In the genomic region with DNA sequence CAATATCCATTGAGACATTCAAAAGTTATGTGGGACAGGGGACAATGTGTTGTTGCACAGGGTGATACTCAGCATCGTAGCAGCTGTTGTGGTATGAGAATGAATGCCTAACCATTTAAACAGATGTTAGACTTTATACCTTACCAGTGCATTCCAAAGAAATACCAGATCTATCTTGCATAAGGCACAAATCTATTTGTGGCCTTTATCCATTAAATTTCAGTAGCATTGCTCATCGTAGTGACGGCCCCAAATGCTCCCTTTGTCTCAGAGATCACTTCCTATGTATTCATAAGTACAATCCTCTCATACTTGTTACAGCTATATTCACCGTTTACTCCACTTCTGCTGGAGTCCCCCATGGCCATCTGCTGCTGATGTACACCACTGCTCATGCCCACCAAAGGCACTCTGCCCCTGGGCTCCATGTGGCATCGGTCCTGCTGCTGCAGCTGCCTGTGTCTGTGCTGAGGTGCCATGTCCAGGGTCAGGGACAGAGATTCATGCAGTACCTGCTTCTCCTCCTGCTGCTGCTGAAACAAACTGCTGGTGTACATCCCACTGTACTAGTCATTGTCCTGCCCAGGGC, we compare ENCODE assay signal across 11 cellular contexts.
A peak's percentile ranks its signal among the peaks of the same experiment; 100 is the strongest.
DNase-seq lines count a peak whose midpoint lies in the region; ATAC-seq and TF ChIP-seq lines count a peak whose summit lies in the region.
"Had no signal": no experiment of that assay in that cellular context is flagged by ENCODE, and none has a peak within 500 bp of the region (broad histone marks: within the 10 kb centered on the region; RNA-seq: fewer than 3 reads in every experiment).

No MANE protein-coding gene starts in this region.

- peak; percentile 47 to 51 for ATAC-seq in right cardiac atrium

- TF ChIP-seq CTCF in tibial artery (IDR thresholded peaks at IDR 0.05): no peak

- peak overlapping the region; percentile 81 for H3K27ac ChIP-seq in right cardiac atrium (ENCODE audit: low read length)
- H3K27ac ChIP-seq in tibial artery: peak overlapping the region; percentile 67 to 76

- intact Hi-C loops in right cardiac atrium (cut with DNase I): loop anchor here in 1 of 4 donors (5.0 kb wide), 1 partner anchor 98 kb away; a partner anchor contains a TSS
- intact Hi-C loops in tibial artery (cut with DNase I; ENCODE audit: low total_unique reads): no loop called here

- H3K36me3 ChIP-seq in tibial artery: no peaks in the 10 kb centered on the region
- H3K36me3 ChIP-seq: ovary had no signal

- H3K4me3 ChIP-seq in right cardiac atrium (ENCODE audit: low read length): no peak overlapping the region
- no peak overlapping the region for H3K4me3 ChIP-seq in tibial artery
- H3K4me3 ChIP-seq: ovary had no signal

- WGBS in right cardiac atrium: 58% methylated on average over 5 of the region's 5 CpGs

- H3K4me1 ChIP-seq in right cardiac atrium (ENCODE audit: control insufficient read depth, insufficient read depth, low read length): peaks cover 3% of the 10 kb centered on the region
- peaks cover 0 to 83% (median 24%) of the 10 kb centered on the region in 4 donors for H3K4me1 ChIP-seq in tibial artery

- no peaks in the 10 kb centered on the region for H3K9me3 ChIP-seq in right cardiac atrium (ENCODE audit: control insufficient read depth, low read length)
- H3K9me3 ChIP-seq in tibial artery: no peaks in the 10 kb centered on the region
- H3K9me3 ChIP-seq: ovary had no signal

- DNase-seq in HS-5 (ENCODE audit: low read depth) (peak; percentile 93), astrocyte of the hippocampus (ENCODE audit: low read depth, low spot score) (peak; percentile 69), right cardiac atrium (peak in 1 of 3 donors; percentile 34), tibial artery (no peak), NCI-H2081 (lab: John Stamatoyannopoulos, UW) (no peak)
- no peak for DNase-seq in activated naive CD4-positive, alpha-beta T cell treated with anti-CD3 and anti-CD28 coated beads, Interleukin-2, amount 50 U/mL, for 16 hours
- DNase-seq in activated CD8-positive, alpha-beta memory T cell treated with anti-CD3 and anti-CD28 coated beads for 24 hours: no peak
- DNase-seq: activated effector memory CD4-positive, alpha-beta T cell treated with anti-CD3 and anti-CD28 coated beads, Interleukin-2, amount 50 U/mL, for 16 hours; hypothalamus; NCI-H2171 had no signal

- no peaks in the 10 kb centered on the region for H3K27me3 ChIP-seq in right cardiac atrium (ENCODE audit: control insufficient read depth, insufficient read depth)
- no peaks in the 10 kb centered on the region for H3K27me3 ChIP-seq in tibial artery
- H3K27me3 ChIP-seq: ovary had no signal

Comparison
In these comparisons a context has a peak if more than half of its experiments do, and no peak if none do; other contexts are left out.
1. DNase-seq: peak in HS-5 (single experiment) and astrocyte of the hippocampus (single experiment); none in tibial artery (0 of 2), activated naive CD4-positive, alpha-beta T cell treated with anti-CD3 and anti-CD28 coated beads, Interleukin-2, amount 50 U/mL, for 16 hours (single experiment), NCI-H2081 (0 of 2) and activated CD8-positive, alpha-beta memory T cell treated with anti-CD3 and anti-CD28 coated beads for 24 hours (single experiment).